In the genomic region with DNA sequence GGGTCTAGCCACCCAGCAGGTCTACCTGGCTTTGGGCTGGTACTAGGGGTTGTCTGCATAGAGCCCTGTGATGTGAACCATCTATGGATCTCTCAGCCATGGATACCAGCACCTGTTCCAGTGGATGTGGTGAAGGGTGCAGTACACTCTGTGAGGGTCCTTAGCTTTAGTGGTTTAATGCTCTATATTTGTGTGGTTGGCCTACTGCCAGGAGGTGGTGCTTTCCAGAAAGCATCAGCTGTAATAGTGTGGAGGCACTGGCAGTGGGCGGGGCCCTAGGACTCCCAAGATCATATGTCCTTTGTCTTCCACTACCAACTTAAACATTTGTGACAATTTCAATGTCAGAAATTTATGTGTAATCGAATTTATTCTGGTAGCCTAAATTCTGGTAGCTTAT, we compare ENCODE assay signal across 7 cellular contexts.
A peak's percentile ranks its signal among the peaks of the same experiment; 100 is the strongest.
DNase-seq lines count a peak whose midpoint lies in the region; ATAC-seq, FAIRE-seq and TF ChIP-seq lines count a peak whose summit lies in the region.
"Not testable (repeated sequence)": the region's sequence is repeated elsewhere in the genome, so short reads cannot be mapped to it uniquely, and the experiment has no call there.

No MANE protein-coding gene starts in this region.

- H3K4me2 ChIP-seq in K562 (ENCODE audit: insufficient read depth, low read length) = not testable (repeated sequence)

- not testable (repeated sequence) for ATAC-seq in K562, lower lobe of right lung, upper lobe of right lung

- H3K4me1 ChIP-seq in K562 (replicated peaks in 1 of 2; ENCODE audit: control insufficient read depth in 2 of 2, insufficient read depth in 2 of 2, low read length in 2 of 2); right atrium auricular region; lower lobe of right lung; spleen; upper lobe of right lung: not testable (repeated sequence)

- BruUV-seq in K562 (replicated peaks; lab: Mats Ljungman, UMichigan) = not testable (repeated sequence)

- H3K9me3 ChIP-seq in K562 (replicated peaks; ENCODE audit: control insufficient read depth, insufficient read depth, low read depth, low read length); right atrium auricular region; lower lobe of right lung; upper lobe of right lung: not testable (repeated sequence)
- peaks cover 0 to 14% (median 2%) of the 10 kb centered on the region in 8 donors for H3K9me3 ChIP-seq in spleen

- not testable (repeated sequence) for H3K27me3 ChIP-seq in K562 (ENCODE audit: control insufficient read depth in 2 of 2, insufficient read depth in 2 of 2, low read length in 2 of 2); right atrium auricular region; lower lobe of right lung (ENCODE audit: low read depth); spleen (replicated peaks in 1 of 7); upper lobe of right lung

- not testable (repeated sequence) for H2AFZ ChIP-seq in K562 (ENCODE audit: low read depth, low read length)

- intact Hi-C loops in K562 (cut with micrococcal nuclease); lower lobe of right lung (cut with DNase I); posterior vena cava (cut with DNase I); spleen (cut with DNase I; ENCODE audit: low total_unique reads); upper lobe of right lung (cut with DNase I): not testable (repeated sequence)

- TF ChIP-seq RAD21 in K562 (CRISPR knock-in tag; conservative IDR thresholded peaks at IDR 0.05 in 1 of 2, IDR thresholded peaks at IDR 0.05 in 1 of 2) = not testable (repeated sequence)

- not testable (repeated sequence) for H3K79me2 ChIP-seq in K562 (ENCODE audit: control insufficient read depth, insufficient read depth, low read length)

- not testable (repeated sequence) for TF ChIP-seq EP300 in K562 (IDR thresholded peaks at IDR 0.05; ENCODE audit: low read length)

- CTCF ChIA-PET in K562 (lab: Yijun Ruan, JAX; ENCODE audit: low intra/inter-chr PET ratio) = not testable (repeated sequence)

- in situ Hi-C loops in K562 (cut with MboI) = not testable (repeated sequence)

- 0% methylated on average over 1 of the region's 2 CpGs for WGBS in K562 (ENCODE audit: insufficient coverage, low coverage, missing lambda C conversion rate)
- 52 to 76% (median 65%) methylated on average over 2 of the region's 2 CpGs for WGBS in spleen, 5 donors

- not testable (repeated sequence) for H3K9ac ChIP-seq in K562 (ENCODE audit: insufficient read depth in 1 of 2, low read depth in 2 of 2, low read length in 2 of 2)

- H3K9me1 ChIP-seq in K562 (ENCODE audit: control insufficient read depth, insufficient read depth, low read length) = not testable (repeated sequence)

- H4K20me1 ChIP-seq in K562 (replicated peaks; ENCODE audit: control insufficient read depth, insufficient read depth, low read length) = not testable (repeated sequence)

- not testable (repeated sequence) for H3K4me3 ChIP-seq in Jurkat, Clone E6-1 (ENCODE audit: low read length); K562; right atrium auricular region; lower lobe of right lung; spleen; upper lobe of right lung

- not testable (repeated sequence) for FAIRE-seq in K562 (lab: Jason Lieb, UNC)

- DNase-seq in Jurkat, Clone E6-1 (ENCODE audit: low read depth, low spot score) = peak; percentile 11
- DNase-seq in K562 (ENCODE audit: extremely low read depth in 1 of 4, low spot score in 3 of 4) = not testable (repeated sequence)
- DNase-seq in right atrium auricular region (ENCODE audit: low spot score) = peak; percentile 58
- DNase-seq in lower lobe of right lung = peak; percentile 38
- peak; percentile 14 for DNase-seq in posterior vena cava (ENCODE audit: low spot score)
- DNase-seq in spleen = peak; percentile 62
- peak; percentile 22 for DNase-seq in upper lobe of right lung

- not testable (repeated sequence) for H3K27ac ChIP-seq in K562 (ENCODE audit: extremely low read depth, low read depth, low read length); right atrium auricular region; lower lobe of right lung; spleen; upper lobe of right lung

- POLR2A ChIA-PET in K562 (lab: Yijun Ruan, JAX) = not testable (repeated sequence)

- TF ChIP-seq CTCF in K562 (IDR thresholded peaks at IDR 0.05 in 2 of 3, conservative IDR thresholded peaks at IDR 0.05 in 1 of 3; ENCODE audit: insufficient read depth in 2 of 3, low read depth in 1 of 3, low read length in 3 of 3); right atrium auricular region (IDR thresholded peaks at IDR 0.05); lower lobe of right lung (IDR thresholded peaks at IDR 0.05); spleen (IDR thresholded peaks at IDR 0.05 in 8 of 11, conservative IDR thresholded peaks at IDR 0.05 in 3 of 11); upper lobe of right lung (IDR thresholded peaks at IDR 0.05): not testable (repeated sequence)

- not testable (repeated sequence) for TF ChIP-seq POLR2A in K562 (conservative IDR thresholded peaks at IDR 0.05); spleen (IDR thresholded peaks at IDR 0.05)

- H3K36me3 ChIP-seq in K562 (ENCODE audit: control insufficient read depth, insufficient read depth, low read length); right atrium auricular region; lower lobe of right lung; spleen; upper lobe of right lung: not testable (repeated sequence)

TF ChIP-seq in K562, 482 proteins besides CTCF, POLR2A, EP300 and RAD21:
- TF ChIP-seq NFIC (IDR thresholded peaks at IDR 0.05) = peak; percentile 21; the same call in 1 of the 2 replicates
